ENCODE assay signal across 9 cellular contexts in genomic region chr1:26277261-26277661, GRCh38. TPM values are rescaled to one million over a fixed set of nuclear protein-coding genes. Genes with fewer than 3 reads are reported as not detected.
A peak's percentile ranks its signal among the peaks of the same experiment; 100 is the strongest.
DNase-seq lines count a peak whose midpoint lies in the region; ATAC-seq, FAIRE-seq and TF ChIP-seq lines count a peak whose summit lies in the region.
"Had no signal": no experiment of that assay in that cellular context is flagged by ENCODE, and none has a peak within 500 bp of the region (broad histone marks: within the 10 kb centered on the region; RNA-seq: fewer than 3 reads in every experiment).

No MANE protein-coding gene starts in this region.

- no peak for FAIRE-seq in HepG2 (lab: Jason Lieb, UNC)

- H3K9me3 ChIP-seq in liver (ENCODE audit: control insufficient read depth in 4 of 4, low read length in 3 of 4), result no peaks in the 10 kb centered on the region
- no peaks in the 10 kb centered on the region for H3K9me3 ChIP-seq in HepG2 (ENCODE audit: low read length)
- H3K9me3 ChIP-seq in trophoblast cell (ENCODE audit: insufficient read depth, low read depth, low read length), result peaks cover 2% of the 10 kb centered on the region

- ATAC-seq in HepG2, result no peak
- no peak for ATAC-seq in GM21360 (IDR thresholded peaks at IDR 0.05; ENCODE audit: unreplicated experiment)
- ATAC-seq: sciatic nerve had no signal

- peak overlapping the region; percentile 58 to 61 for H3K27ac ChIP-seq in liver (ENCODE audit: low read depth in 1 of 2, low read length in 2 of 2)
- H3K27ac ChIP-seq in HepG2 (ENCODE audit: extremely low read length, insufficient read depth, low read length), result no peak overlapping the region
- peak overlapping the region; percentile 88 to 100 for H3K27ac ChIP-seq in coronary artery
- no peak overlapping the region for H3K27ac ChIP-seq in trophoblast cell (ENCODE audit: low read depth, low read length)

- H3K79me2 ChIP-seq in HepG2 (ENCODE audit: insufficient read depth, low read length), result no peaks in the 10 kb centered on the region
- peaks cover 4% of the 10 kb centered on the region for H3K79me2 ChIP-seq in trophoblast cell (ENCODE audit: control insufficient read depth, insufficient read depth, low read length, poor library complexity)

- no peak for TF ChIP-seq POLR2A in HepG2 (IDR thresholded peaks at IDR 0.05; ENCODE audit: insufficient read depth in 1 of 2, low read depth in 2 of 2, low read length in 2 of 2)

- H3K27me3 ChIP-seq in liver (ENCODE audit: control insufficient read depth in 4 of 4, insufficient read depth in 4 of 4, low read length in 3 of 4) (no peaks in the 10 kb centered on the region), HepG2 (ENCODE audit: control insufficient read depth in 1 of 2, insufficient read depth in 2 of 2, low read length in 2 of 2) (no peaks in the 10 kb centered on the region), trophoblast cell (ENCODE audit: insufficient read depth, low read length) (no peaks in the 10 kb centered on the region)

- peak overlapping the region; percentile 48 to 89 (median 81) for H3K27ac Mint-ChIP-seq in nephron

- H3K9me3 Mint-ChIP-seq in nephron, result no peaks in the 10 kb centered on the region

- H3K23ac ChIP-seq in trophoblast cell (ENCODE audit: low read length), result no peak overlapping the region

- no peak overlapping the region for H3K4me3 ChIP-seq in liver (ENCODE audit: low read depth in 1 of 3, low read length in 3 of 3)
- no peak overlapping the region for H3K4me3 ChIP-seq in HepG2 (replicated peaks in 1 of 3; ENCODE audit: insufficient read depth in 1 of 3, low read depth in 2 of 3, low read length in 3 of 3)
- no peak overlapping the region for H3K4me3 ChIP-seq in coronary artery
- no peak overlapping the region for H3K4me3 ChIP-seq in trophoblast cell (ENCODE audit: low read depth, low read length)

- H3K4me1 ChIP-seq in liver (ENCODE audit: control insufficient read depth in 4 of 4, insufficient read depth in 4 of 4, low read length in 3 of 4), result peaks cover 17 to 51% (median 33%) of the 10 kb centered on the region in 4 donors
- peaks cover 39% of the 10 kb centered on the region for H3K4me1 ChIP-seq in HepG2 (ENCODE audit: insufficient read depth, low read length)
- H3K4me1 ChIP-seq in trophoblast cell (ENCODE audit: control insufficient read depth in 1 of 2, insufficient read depth in 2 of 2, low read length in 2 of 2), result peaks cover 17 to 31% of the 10 kb centered on the region in 2 experiments

- CTCF ChIA-PET in HepG2 (lab: Yijun Ruan, JAX; ENCODE audit: low intra/inter-chr PET ratio, low total read pairs), result interaction anchor here (1.5 kb wide), 1 partner anchor 9 kb away, joined by 3 read pairs; no protein-coding TSS in a partner anchor

- H3K4ac ChIP-seq in trophoblast cell (ENCODE audit: low read depth, low read length), result no peak overlapping the region

- H4K20me1 ChIP-seq in HepG2 (ENCODE audit: insufficient read depth, low read length), result no peaks in the 10 kb centered on the region

- H3K4me2 ChIP-seq in HepG2 (ENCODE audit: low read depth, low read length) (no peak overlapping the region), trophoblast cell (ENCODE audit: low read length) (no peak overlapping the region)

- H3K36me3 ChIP-seq in liver (ENCODE audit: control insufficient read depth in 4 of 4, insufficient read depth in 3 of 4, low read depth in 1 of 4, low read length in 3 of 4) (peaks cover 0 to 4% (median 0%) of the 10 kb centered on the region in 4 donors), HepG2 (replicated peaks in 1 of 2; ENCODE audit: control insufficient read depth in 1 of 2, insufficient read depth in 2 of 2, low read length in 2 of 2) (peaks cover 14 to 46% of the 10 kb centered on the region in 2 experiments), trophoblast cell (ENCODE audit: control insufficient read depth in 1 of 2, insufficient read depth in 2 of 2, low read length in 2 of 2) (peaks cover 27 to 39% of the 10 kb centered on the region in 2 experiments)

- H3K27me3 Mint-ChIP-seq in nephron (ENCODE audit: low read depth), result no peaks in the 10 kb centered on the region

- no peak overlapping the region for H2BK120ac ChIP-seq in trophoblast cell (ENCODE audit: insufficient read depth, low read length, poor library complexity)

- WGBS in liver, result 36% methylated on average over 3 of the region's 3 CpGs
- WGBS in HepG2 (ENCODE audit: low lambda C conversion rate), result 100% methylated on average over 1 of the region's 3 CpGs
- WGBS in trophoblast cell (ENCODE audit: extremely low coverage, insufficient coverage, insufficient read length), result no CpG with 5 or more reads among the region's 3 CpGs

- H2AFZ ChIP-seq in HepG2 (ENCODE audit: low read length) (no peak overlapping the region), trophoblast cell (ENCODE audit: insufficient read depth, low read length, poor library complexity) (no peak overlapping the region)

- no peak overlapping the region for H4K8ac ChIP-seq in trophoblast cell (ENCODE audit: low read depth, low read length)

- H3K79me1 ChIP-seq in trophoblast cell (ENCODE audit: low read length), result peaks cover 5% of the 10 kb centered on the region

- TF ChIP-seq EP300 in HepG2 (IDR thresholded peaks at IDR 0.05; ENCODE audit: low read depth in 2 of 2, low read length in 2 of 2) (no peak), HepG2 (CRISPR knock-in tag; IDR thresholded peaks at IDR 0.05; ENCODE audit: borderline replicate concordance) (no peak)

- H3K4me1 Mint-ChIP-seq in nephron, result peaks cover 42% of the 10 kb centered on the region

- no peak overlapping the region for H2BK12ac ChIP-seq in trophoblast cell (ENCODE audit: low read length)

- TF ChIP-seq RAD21 in liver (IDR thresholded peaks at IDR 0.05) (no peak), HepG2 (CRISPR knock-in tag; IDR thresholded peaks at IDR 0.05) (no peak)

- H3K36me3 Mint-ChIP-seq in nephron (ENCODE audit: low read depth), result peaks cover 34% of the 10 kb centered on the region

- H3K9ac ChIP-seq in liver (ENCODE audit: low read depth in 1 of 2, low read length in 2 of 2) (peak overlapping the region in 1 of 2 donors; percentile 15), HepG2 (ENCODE audit: insufficient read depth, low read depth, low read length) (no peak overlapping the region), trophoblast cell (ENCODE audit: low read length) (no peak overlapping the region)

- no peak for TF ChIP-seq CTCF in liver (IDR thresholded peaks at IDR 0.05; ENCODE audit: low read depth, low read length, missing input control)
- TF ChIP-seq CTCF in HepG2 (CRISPR knock-in tag; IDR thresholded peaks at IDR 0.05), result no peak
- no peak for TF ChIP-seq CTCF in coronary artery (IDR thresholded peaks at IDR 0.05)
- no peak for TF ChIP-seq CTCF in nephron (IDR thresholded peaks at IDR 0.05; ENCODE audit: unreplicated experiment in 3 of 3)
- TF ChIP-seq CTCF in GM20000 (IDR thresholded peaks at IDR 0.05; ENCODE audit: extremely low read depth, missing control alignments), result no peak

- no peak overlapping the region for H2BK5ac ChIP-seq in trophoblast cell (ENCODE audit: low read depth, low read length, poor library complexity)

- H3K4me3 Mint-ChIP-seq in nephron, result peak overlapping the region in 1 of 3 experiments; percentile 10

- H3K14ac ChIP-seq in trophoblast cell (ENCODE audit: low read length), result no peak overlapping the region

- no peak overlapping the region for H4K91ac ChIP-seq in trophoblast cell (ENCODE audit: low read depth, low read length)

- no peak overlapping the region for H3K18ac ChIP-seq in trophoblast cell (ENCODE audit: low read length)

- no TSS peak for BruUV-seq in HepG2 (replicated peaks; lab: Mats Ljungman, UMichigan)

- POLR2A ChIA-PET in HepG2 (lab: Yijun Ruan, JAX), result no interaction called here

- intact Hi-C loops in HepG2 (cut with micrococcal nuclease; ENCODE audit: unreplicated experiment), result no loop called here

- in situ Hi-C loops in HepG2 (cut with HindIII; ENCODE audit: extremely low pct_ligation_motif_present, low pct_unique_long_range_greater_than_20kb), result no loop called here

- DNase-seq in HepG2 (ENCODE audit: low spot score), result no peak
- no peak for DNase-seq in coronary artery (ENCODE audit: low spot score)
- no peak for DNase-seq in GM20000 (ENCODE audit: low spot score)
- no peak for DNase-seq in Ammon's horn (ENCODE audit: low spot score)
- DNase-seq in trophoblast cell, result no peak

- no peak overlapping the region for H2AK5ac ChIP-seq in trophoblast cell (ENCODE audit: low read length)

- no peak overlapping the region for H4K12ac ChIP-seq in trophoblast cell (ENCODE audit: low read depth, low read length)

RNA-seq across cellular contexts. Expression of gene SH3BGRL3, which starts 2.6 kb away (rescaled TPM):
- total RNA-seq in liver, result 10 to 100 TPM in 1 of 2 donors, 1 to 10 TPM in 1; 4.5 to 10.0 TPM
- 10 to 100 TPM; 36.0 to 93.2 TPM for polyA plus RNA-seq in liver
- 12.2 and 13.4 TPM in 2 replicates for total RNA-seq in HepG2 (2016; rRNA removed; fragmentation: Illumina TruSeq; extraction: Trizol)
- 14.0 and 29.7 TPM in 2 replicates for total RNA-seq in HepG2 (2016; cell fraction: cytosol; rRNA removed; fragmentation: Illumina TruSeq; extraction: Trizol; ENCODE audit: low read depth)
- total RNA-seq in HepG2 (2016; cell fraction: insoluble cytoplasmic fraction; rRNA removed; fragmentation: Illumina TruSeq; extraction: Trizol), result 11.6 and 11.8 TPM in 2 replicates
- total RNA-seq in HepG2 (2016; cell fraction: membrane; rRNA removed; fragmentation: Illumina TruSeq; extraction: Trizol), result 15.8 and 28.5 TPM in 2 replicates
- total RNA-seq in HepG2 (2016; cell fraction: nucleus; rRNA removed; fragmentation: Illumina TruSeq; extraction: Trizol), result 5.2 and 6.0 TPM in 2 replicates
- polyA plus RNA-seq in HepG2 (2011; rRNA removed), result 11.4 and 11.5 TPM in 2 replicates
- polyA plus RNA-seq in HepG2 (2011; cell fraction: cytosol; rRNA removed), result 10.4 and 12.2 TPM in 2 replicates
- 7.5 and 8.3 TPM in 2 replicates for polyA plus RNA-seq in HepG2 (2011; cell fraction: nucleus; rRNA removed)
- polyA plus RNA-seq in HepG2 (2012), result 12.3 and 13.0 TPM in 2 replicates
- 64.3 and 100 TPM in 2 replicates for polyA plus RNA-seq in HepG2 (2016; cell fraction: cytosol; fragmentation: Illumina TruSeq; extraction: Trizol; ENCODE audit: low read depth)
- 24.8 and 47.8 TPM in 2 replicates for polyA plus RNA-seq in HepG2 (2016; cell fraction: insoluble cytoplasmic fraction; fragmentation: Illumina TruSeq; extraction: Trizol; ENCODE audit: low read depth)
- 72.1 and 88.4 TPM in 2 replicates for polyA plus RNA-seq in HepG2 (2016; cell fraction: membrane; fragmentation: Illumina TruSeq; extraction: Trizol; ENCODE audit: low read depth)
- 16.4 and 20.4 TPM in 2 replicates for polyA plus RNA-seq in HepG2 (2016; cell fraction: nucleus; fragmentation: Illumina TruSeq; extraction: Trizol; ENCODE audit: insufficient read depth, low read depth)
- polyA minus RNA-seq in HepG2 (2011; rRNA and poly(A)+ RNA removed; ENCODE audit: low replicate concordance), result 26.8 and 67.6 TPM in 2 replicates
- 8.1 and 10.8 TPM in 2 replicates for polyA minus RNA-seq in HepG2 (2011; cell fraction: cytosol; rRNA and poly(A)+ RNA removed)
- 8.5 and 9.8 TPM in 2 replicates for polyA minus RNA-seq in HepG2 (2011; cell fraction: nucleus; rRNA and poly(A)+ RNA removed)
- polyA plus RNA-seq in trophoblast cell (2013), result 179 and 184 TPM in 2 replicates

RNA-seq across cellular contexts. Expression of gene UBXN11, which starts 29.2 kb away (rescaled TPM):
- total RNA-seq in liver (1 to 10 TPM; 3.0 to 9.5 TPM), HepG2 (2016; rRNA removed; fragmentation: Illumina TruSeq; extraction: Trizol) (3.2 and 9.3 TPM in 2 replicates)
- polyA plus RNA-seq in liver (1 to 10 TPM; 5.7 to 8.9 TPM), HepG2 (2011; rRNA removed) (10.3 and 10.4 TPM in 2 replicates)
- 4.9 and 5.3 TPM in 2 replicates for total RNA-seq in HepG2 (2016; cell fraction: cytosol; rRNA removed; fragmentation: Illumina TruSeq; extraction: Trizol; ENCODE audit: low read depth)
- total RNA-seq in HepG2 (2016; cell fraction: insoluble cytoplasmic fraction; rRNA removed; fragmentation: Illumina TruSeq; extraction: Trizol), result 3.0 and 8.5 TPM in 2 replicates
- total RNA-seq in HepG2 (2016; cell fraction: membrane; rRNA removed; fragmentation: Illumina TruSeq; extraction: Trizol), result 4.4 and 5.7 TPM in 2 replicates
- total RNA-seq in HepG2 (2016; cell fraction: nucleus; rRNA removed; fragmentation: Illumina TruSeq; extraction: Trizol), result 15.9 and 19.3 TPM in 2 replicates
- 3.0 and 5.8 TPM in 2 replicates for polyA plus RNA-seq in HepG2 (2011; cell fraction: cytosol; rRNA removed)
- 81.6 and 111 TPM in 2 replicates for polyA plus RNA-seq in HepG2 (2011; cell fraction: nucleus; rRNA removed)
- 4.8 and 5.2 TPM in 2 replicates for polyA plus RNA-seq in HepG2 (2012)
- polyA plus RNA-seq in HepG2 (2016; cell fraction: cytosol; fragmentation: Illumina TruSeq; extraction: Trizol; ENCODE audit: low read depth), result 7.2 and 9.0 TPM in 2 replicates
- 6.4 and 8.0 TPM in 2 replicates for polyA plus RNA-seq in HepG2 (2016; cell fraction: insoluble cytoplasmic fraction; fragmentation: Illumina TruSeq; extraction: Trizol; ENCODE audit: low read depth)
- 8.8 and 9.0 TPM in 2 replicates for polyA plus RNA-seq in HepG2 (2016; cell fraction: membrane; fragmentation: Illumina TruSeq; extraction: Trizol; ENCODE audit: low read depth)
- 64.2 and 68.2 TPM in 2 replicates for polyA plus RNA-seq in HepG2 (2016; cell fraction: nucleus; fragmentation: Illumina TruSeq; extraction: Trizol; ENCODE audit: insufficient read depth, low read depth)
- 4.3 and 43.2 TPM in 2 replicates for polyA minus RNA-seq in HepG2 (2011; rRNA and poly(A)+ RNA removed; ENCODE audit: low replicate concordance)
- 1.2 and 2.0 TPM in 2 replicates for polyA minus RNA-seq in HepG2 (2011; cell fraction: cytosol; rRNA and poly(A)+ RNA removed)
- 8.6 and 11.5 TPM in 2 replicates for polyA minus RNA-seq in HepG2 (2011; cell fraction: nucleus; rRNA and poly(A)+ RNA removed)
- 8.1 and 8.5 TPM in 2 replicates for polyA plus RNA-seq in trophoblast cell (2013)

RNA-seq across cellular contexts. Expression of gene CD52, which starts 40.5 kb away (rescaled TPM):
- total RNA-seq in liver (1 to 10 TPM; 1.7 to 4.0 TPM), HepG2 (2016; rRNA removed; fragmentation: Illumina TruSeq; extraction: Trizol) (not detected in 2 replicates)
- polyA plus RNA-seq in liver (10 to 100 TPM; 13.8 to 16.4 TPM), HepG2 (2011; rRNA removed) (0.32 and 0.93 TPM in 2 replicates)
- not detected in 2 replicates for total RNA-seq in HepG2 (2016; cell fraction: cytosol; rRNA removed; fragmentation: Illumina TruSeq; extraction: Trizol; ENCODE audit: low read depth)
- not detected in 2 replicates for total RNA-seq in HepG2 (2016; cell fraction: insoluble cytoplasmic fraction; rRNA removed; fragmentation: Illumina TruSeq; extraction: Trizol)
- total RNA-seq in HepG2 (2016; cell fraction: membrane; rRNA removed; fragmentation: Illumina TruSeq; extraction: Trizol), result not detected in 2 replicates
- total RNA-seq in HepG2 (2016; cell fraction: nucleus; rRNA removed; fragmentation: Illumina TruSeq; extraction: Trizol), result not detected in 2 replicates
- 0.81 TPM in 2 replicates for polyA plus RNA-seq in HepG2 (2011; cell fraction: cytosol; rRNA removed)
- not detected in 2 replicates for polyA plus RNA-seq in HepG2 (2011; cell fraction: nucleus; rRNA removed)
- polyA plus RNA-seq in HepG2 (2012), result not detected in 2 replicates
- not detected in 2 replicates for polyA plus RNA-seq in HepG2 (2016; cell fraction: cytosol; fragmentation: Illumina TruSeq; extraction: Trizol; ENCODE audit: low read depth)
- not detected in 2 replicates for polyA plus RNA-seq in HepG2 (2016; cell fraction: insoluble cytoplasmic fraction; fragmentation: Illumina TruSeq; extraction: Trizol; ENCODE audit: low read depth)
- polyA plus RNA-seq in HepG2 (2016; cell fraction: membrane; fragmentation: Illumina TruSeq; extraction: Trizol; ENCODE audit: low read depth), result not detected in 2 replicates
- not detected in 2 replicates for polyA plus RNA-seq in HepG2 (2016; cell fraction: nucleus; fragmentation: Illumina TruSeq; extraction: Trizol; ENCODE audit: insufficient read depth, low read depth)
- 0.44 and 1.2 TPM in 2 replicates for polyA minus RNA-seq in HepG2 (2011; rRNA and poly(A)+ RNA removed; ENCODE audit: low replicate concordance)
- polyA minus RNA-seq in HepG2 (2011; cell fraction: cytosol; rRNA and poly(A)+ RNA removed), result not detected in 2 replicates
- polyA minus RNA-seq in HepG2 (2011; cell fraction: nucleus; rRNA and poly(A)+ RNA removed), result not detected in 2 replicates
- 2.0 and 2.4 TPM in 2 replicates for polyA plus RNA-seq in trophoblast cell (2013)

RNA-seq across cellular contexts. Expression of gene CEP85, which starts 43.3 kb away (rescaled TPM):
- total RNA-seq in liver (10 to 100 TPM in 1 of 2 donors, 1 to 10 TPM in 1; 7.3 to 14.6 TPM), HepG2 (2016; rRNA removed; fragmentation: Illumina TruSeq; extraction: Trizol) (22.4 and 26.7 TPM in 2 replicates)
- polyA plus RNA-seq in liver (1 to 10 TPM; 2.6 to 3.4 TPM), HepG2 (2011; rRNA removed) (16.1 and 16.9 TPM in 2 replicates)
- 15.6 and 16.7 TPM in 2 replicates for total RNA-seq in HepG2 (2016; cell fraction: cytosol; rRNA removed; fragmentation: Illumina TruSeq; extraction: Trizol; ENCODE audit: low read depth)
- 22.3 and 26.3 TPM in 2 replicates for total RNA-seq in HepG2 (2016; cell fraction: insoluble cytoplasmic fraction; rRNA removed; fragmentation: Illumina TruSeq; extraction: Trizol)
- 10.6 and 12.9 TPM in 2 replicates for total RNA-seq in HepG2 (2016; cell fraction: membrane; rRNA removed; fragmentation: Illumina TruSeq; extraction: Trizol)
- total RNA-seq in HepG2 (2016; cell fraction: nucleus; rRNA removed; fragmentation: Illumina TruSeq; extraction: Trizol), result 27.6 and 32.8 TPM in 2 replicates
- 11.2 and 11.4 TPM in 2 replicates for polyA plus RNA-seq in HepG2 (2011; cell fraction: cytosol; rRNA removed)
- 40.1 and 42.3 TPM in 2 replicates for polyA plus RNA-seq in HepG2 (2011; cell fraction: nucleus; rRNA removed)
- 8.8 and 10.7 TPM in 2 replicates for polyA plus RNA-seq in HepG2 (2012)
- 0.88 and 0.92 TPM in 2 replicates for polyA plus RNA-seq in HepG2 (2016; cell fraction: cytosol; fragmentation: Illumina TruSeq; extraction: Trizol; ENCODE audit: low read depth)
- polyA plus RNA-seq in HepG2 (2016; cell fraction: insoluble cytoplasmic fraction; fragmentation: Illumina TruSeq; extraction: Trizol; ENCODE audit: low read depth), result 16.4 and 17.2 TPM in 2 replicates
- 2.2 and 2.6 TPM in 2 replicates for polyA plus RNA-seq in HepG2 (2016; cell fraction: membrane; fragmentation: Illumina TruSeq; extraction: Trizol; ENCODE audit: low read depth)
- polyA plus RNA-seq in HepG2 (2016; cell fraction: nucleus; fragmentation: Illumina TruSeq; extraction: Trizol; ENCODE audit: insufficient read depth, low read depth), result 49.8 and 50.1 TPM in 2 replicates
- 19.0 and 44.1 TPM in 2 replicates for polyA minus RNA-seq in HepG2 (2011; rRNA and poly(A)+ RNA removed; ENCODE audit: low replicate concordance)
- 8.7 and 9.0 TPM in 2 replicates for polyA minus RNA-seq in HepG2 (2011; cell fraction: cytosol; rRNA and poly(A)+ RNA removed)
- polyA minus RNA-seq in HepG2 (2011; cell fraction: nucleus; rRNA and poly(A)+ RNA removed), result 24.2 and 25.1 TPM in 2 replicates
- polyA plus RNA-seq in trophoblast cell (2013), result 53.1 and 54.6 TPM in 2 replicates

Comparison
In these comparisons a context has a peak if more than half of its experiments do, and no peak if none do; other contexts are left out.
1. H3K27ac ChIP-seq: peak in liver (2 of 2) and coronary artery (2 of 2); none in HepG2 (single experiment) and trophoblast cell (single experiment).